21 cellular contexts compared by ENCODE assay signal in the genomic region with DNA sequence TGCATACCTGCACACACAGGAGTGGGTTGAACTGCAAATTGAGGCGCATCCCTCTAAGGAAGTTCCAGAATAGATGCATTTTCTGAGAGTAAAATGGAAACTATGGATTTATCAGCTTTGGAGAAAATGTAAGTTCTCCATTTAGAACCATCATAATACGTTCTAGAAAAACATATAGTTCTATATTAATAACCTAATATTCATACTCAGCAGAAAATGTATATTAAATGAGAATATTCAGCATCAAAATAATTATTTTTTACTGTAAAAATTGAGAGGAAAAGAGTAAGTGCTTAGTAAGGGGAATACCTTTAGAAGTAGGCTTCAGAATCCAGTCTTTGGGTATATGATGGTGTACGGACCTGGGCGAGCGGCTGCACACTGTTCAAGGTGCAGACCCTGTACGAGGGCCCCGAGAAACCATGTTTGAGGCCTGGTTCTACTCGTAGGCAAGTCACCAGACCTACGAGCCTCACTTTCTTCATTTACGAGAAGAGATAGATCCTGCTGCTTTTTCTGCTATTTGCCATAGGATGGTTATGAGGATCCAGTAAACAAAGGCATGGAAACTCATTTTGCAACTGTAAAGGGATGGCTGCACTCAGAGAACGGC. TPM values are rescaled to one million over a fixed set of nuclear protein-coding genes. Genes with fewer than 3 reads are reported as not detected.
A peak's percentile ranks its signal among the peaks of the same experiment; 100 is the strongest.
DNase-seq lines count a peak whose midpoint lies in the region; ATAC-seq and TF ChIP-seq lines count a peak whose summit lies in the region.
"Had no signal": no experiment of that assay in that cellular context is flagged by ENCODE, and none has a peak within 500 bp of the region (broad histone marks: within the 10 kb centered on the region; RNA-seq: fewer than 3 reads in every experiment).

No MANE protein-coding gene starts in this region.

- no peaks in the 10 kb centered on the region for H3K9me3 Mint-ChIP-seq in stimulated activated naive CD8-positive, alpha-beta T cell treated with anti-CD3 and anti-CD28 coated beads, Interleukin-15, Interleukin-2, amounts not matched to agents 100 ng/mL and 50 ng/mL, for 24 hours
- H3K9me3 Mint-ChIP-seq in activated CD4-positive, alpha-beta memory T cell treated with anti-CD3 and anti-CD28 coated beads for 36 hours, result no peaks in the 10 kb centered on the region
- no peaks in the 10 kb centered on the region for H3K9me3 Mint-ChIP-seq in stimulated activated naive CD8-positive, alpha-beta T cell treated with anti-CD3 and anti-CD28 coated beads, Interleukin-15, amount 100 ng/mL, for 72 hours

- H3K4me3 ChIP-seq in effector memory CD4-positive, alpha-beta T cell (ENCODE audit: insufficient read depth, low read depth, low read length, poor library complexity, severe bottlenecking), result peak overlapping the region; percentile 45
- H3K4me3 ChIP-seq: cardiac muscle cell, upper lobe of right lung had no signal

- peaks cover 91% of the 10 kb centered on the region for H3K4me1 Mint-ChIP-seq in stimulated activated naive CD8-positive, alpha-beta T cell treated with anti-CD3 and anti-CD28 coated beads, Interleukin-15, Interleukin-2, amounts not matched to agents 100 ng/mL and 50 ng/mL, for 24 hours (ENCODE audit: low read depth)
- H3K4me1 Mint-ChIP-seq in activated CD4-positive, alpha-beta memory T cell treated with anti-CD3 and anti-CD28 coated beads for 36 hours (ENCODE audit: low read depth), result peaks cover 78% of the 10 kb centered on the region
- peaks cover 81% of the 10 kb centered on the region for H3K4me1 Mint-ChIP-seq in stimulated activated naive CD8-positive, alpha-beta T cell treated with anti-CD3 and anti-CD28 coated beads, Interleukin-15, amount 100 ng/mL, for 72 hours

- intact Hi-C loops in activated CD4-positive, alpha-beta memory T cell treated with anti-CD3 and anti-CD28 coated beads for 36 hours (cut with micrococcal nuclease), result no loop called here

- peak overlapping the region; percentile 76 for H3K27ac Mint-ChIP-seq in stimulated activated naive CD8-positive, alpha-beta T cell treated with anti-CD3 and anti-CD28 coated beads, Interleukin-15, Interleukin-2, amounts not matched to agents 100 ng/mL and 50 ng/mL, for 24 hours
- H3K27ac Mint-ChIP-seq in activated CD4-positive, alpha-beta memory T cell treated with anti-CD3 and anti-CD28 coated beads for 36 hours, result no peak overlapping the region
- H3K27ac Mint-ChIP-seq in stimulated activated naive CD8-positive, alpha-beta T cell treated with anti-CD3 and anti-CD28 coated beads, Interleukin-15, amount 100 ng/mL, for 72 hours, result no peak overlapping the region

- TF ChIP-seq CTCF in GM13977 (IDR thresholded peaks at IDR 0.05; ENCODE audit: extremely low read depth, insufficient read depth, missing control alignments), result no peak

- peaks cover 82% of the 10 kb centered on the region for H3K36me3 Mint-ChIP-seq in stimulated activated naive CD8-positive, alpha-beta T cell treated with anti-CD3 and anti-CD28 coated beads, Interleukin-15, Interleukin-2, amounts not matched to agents 100 ng/mL and 50 ng/mL, for 24 hours (ENCODE audit: low read depth)
- H3K36me3 Mint-ChIP-seq in activated CD4-positive, alpha-beta memory T cell treated with anti-CD3 and anti-CD28 coated beads for 36 hours, result peaks cover 61% of the 10 kb centered on the region

- no peaks in the 10 kb centered on the region for H3K9me3 ChIP-seq in effector memory CD4-positive, alpha-beta T cell (ENCODE audit: control insufficient read depth, low read length)
- H3K9me3 ChIP-seq: spleen, upper lobe of right lung had no signal

- H3K4me3 Mint-ChIP-seq in stimulated activated naive CD8-positive, alpha-beta T cell treated with anti-CD3 and anti-CD28 coated beads, Interleukin-15, Interleukin-2, amounts not matched to agents 100 ng/mL and 50 ng/mL, for 24 hours, result peak overlapping the region; percentile 79
- H3K4me3 Mint-ChIP-seq in activated CD4-positive, alpha-beta memory T cell treated with anti-CD3 and anti-CD28 coated beads for 36 hours, result peak overlapping the region; percentile 73
- peak overlapping the region; percentile 75 to 85 for H3K4me3 Mint-ChIP-seq in stimulated activated naive CD8-positive, alpha-beta T cell treated with anti-CD3 and anti-CD28 coated beads, Interleukin-15, amount 100 ng/mL, for 72 hours

- no peaks in the 10 kb centered on the region for H3K27me3 Mint-ChIP-seq in stimulated activated naive CD8-positive, alpha-beta T cell treated with anti-CD3 and anti-CD28 coated beads, Interleukin-15, Interleukin-2, amounts not matched to agents 100 ng/mL and 50 ng/mL, for 24 hours
- no peaks in the 10 kb centered on the region for H3K27me3 Mint-ChIP-seq in activated CD4-positive, alpha-beta memory T cell treated with anti-CD3 and anti-CD28 coated beads for 36 hours
- H3K27me3 Mint-ChIP-seq in stimulated activated naive CD8-positive, alpha-beta T cell treated with anti-CD3 and anti-CD28 coated beads, Interleukin-15, amount 100 ng/mL, for 72 hours, result no peaks in the 10 kb centered on the region

- DNase-seq in stimulated activated naive CD8-positive, alpha-beta T cell treated with anti-CD3 and anti-CD28 coated beads, Interleukin-15, Interleukin-2, amounts not matched to agents 100 U/mL and 50 U/mL, for 24 hours, result no peak
- no peak for DNase-seq in activated CD4-positive, alpha-beta memory T cell treated with anti-CD3 and anti-CD28 coated beads for 36 hours
- no peak for DNase-seq in effector memory CD4-positive, alpha-beta T cell
- no peak for DNase-seq in stimulated activated naive CD8-positive, alpha-beta T cell treated with anti-CD3 and anti-CD28 coated beads, Interleukin-15, amount 100 ng/mL, for 72 hours
- no peak for DNase-seq in GM13977 (ENCODE audit: low spot score)
- no peak for DNase-seq in NCI-H1694 (lab: John Stamatoyannopoulos, UW)
- DNase-seq: activated CD4-positive, CD25-positive, alpha-beta regulatory T cell treated with anti-CD3 and anti-CD28 coated beads, Interleukin-2, amount 50 U/mL, for 72 hours; foreskin fibroblast; left ventricle myocardium superior; NCI-H1092 treated with DMSO at 0.1 percent for 48 hours; NCI-H2081 treated with DMSO at 0.1 percent for 48 hours; NCI-H510A treated with DMSO at 0.1 percent for 48 hours; nucleus accumbens; retina; spleen; stimulated activated CD4-positive, alpha-beta T cell treated with anti-CD3 and anti-CD28 coated beads, Interleukin-4, amount 100 ng/mL, for 24 hours; upper lobe of right lung had no signal

- peaks cover 13% of the 10 kb centered on the region for H3K36me3 ChIP-seq in effector memory CD4-positive, alpha-beta T cell (ENCODE audit: control insufficient read depth, insufficient read depth, low read length)
- H3K36me3 ChIP-seq: cardiac muscle cell, spleen, upper lobe of right lung had no signal

- in situ Hi-C loops in GM13977 (cut with MboI; ENCODE audit: low pct_unique_long_range_greater_than_20kb, low sequenced_read_pairs, unreplicated experiment), result no loop called here

- peaks cover 54% of the 10 kb centered on the region for H3K4me1 ChIP-seq in effector memory CD4-positive, alpha-beta T cell (ENCODE audit: control insufficient read depth, insufficient read depth, low read length, poor library complexity, severe bottlenecking)
- H3K4me1 ChIP-seq: upper lobe of right lung had no signal

- POLR2A ChIA-PET in activated CD4-positive, alpha-beta memory T cell treated with anti-CD3 and anti-CD28 coated beads for 36 hours (lab: Charles Lee), result interaction anchor here (0.7 to 1.0 kb wide), 2 partner anchors 11 to 64 kb away, joined by 3 to 4 read pairs; no protein-coding TSS in a partner anchor

- peak overlapping the region; percentile 96 for H3K27ac ChIP-seq in effector memory CD4-positive, alpha-beta T cell (ENCODE audit: insufficient read depth, low read length, poor library complexity, severe bottlenecking)
- H3K27ac ChIP-seq: cardiac muscle cell, epithelial cell of prostate, upper lobe of right lung had no signal

- no peaks in the 10 kb centered on the region for H3K27me3 ChIP-seq in effector memory CD4-positive, alpha-beta T cell (replicated peaks; ENCODE audit: control insufficient read depth, insufficient read depth, low read length, poor library complexity, severe bottlenecking)
- H3K27me3 ChIP-seq: cardiac muscle cell, upper lobe of right lung had no signal

- CTCF ChIA-PET in activated CD4-positive, alpha-beta memory T cell treated with anti-CD3 and anti-CD28 coated beads for 36 hours (lab: Charles Lee), result interaction anchor here (1.2 to 1.9 kb wide), 3 partner anchors 22 to 64 kb away, joined by 3 to 4 read pairs (median 4); no protein-coding TSS in a partner anchor

- ATAC-seq in stimulated activated naive CD8-positive, alpha-beta T cell treated with anti-CD3 and anti-CD28 coated beads, Interleukin-15, Interleukin-2, amounts not matched to agents 100 U/mL and 50 U/mL, for 24 hours, result no peak
- no peak for ATAC-seq in stimulated activated naive CD8-positive, alpha-beta T cell treated with anti-CD3 and anti-CD28 coated beads, Interleukin-15, amount 100 ng/mL, for 72 hours
- no peak for ATAC-seq in HG02938 (IDR thresholded peaks at IDR 0.05; ENCODE audit: unreplicated experiment)
- ATAC-seq: left ventricle myocardium superior, upper lobe of right lung had no signal

RNA-seq across cellular contexts. Expression of gene CD247, which starts 6.8 kb away (rescaled TPM):
- 100 to 1,000 TPM; 105 to 114 TPM for total RNA-seq in activated CD4-positive, alpha-beta memory T cell treated with anti-CD3 and anti-CD28 coated beads for 36 hours

RNA-seq across cellular contexts. Expression of gene CREG1, which starts 42.1 kb away (rescaled TPM):
- total RNA-seq in activated CD4-positive, alpha-beta memory T cell treated with anti-CD3 and anti-CD28 coated beads for 36 hours, result 10 to 100 TPM; 13.5 to 14.6 TPM
